In the genomic region with DNA sequence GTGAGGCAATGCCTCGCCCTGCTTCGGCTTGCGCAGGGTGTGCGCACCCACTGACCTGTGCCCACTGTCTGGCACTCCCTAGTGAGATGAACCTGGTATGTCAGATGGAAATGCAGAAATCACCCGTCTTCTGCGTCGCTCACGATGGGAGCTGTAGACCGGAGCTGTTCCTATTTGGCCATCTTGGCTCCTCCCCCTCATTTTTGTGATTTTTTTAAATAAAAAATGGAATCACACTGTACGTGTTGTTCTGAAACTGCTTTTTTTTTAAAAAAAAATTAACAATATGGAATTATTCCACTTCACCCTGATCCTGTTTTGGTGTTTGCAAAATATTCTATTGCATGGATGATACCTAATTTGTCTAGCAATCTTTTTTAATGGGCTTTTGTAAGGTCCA, we compare ENCODE assay signal across 8 cellular contexts.
DNase-seq lines count a peak whose midpoint lies in the region; TF ChIP-seq lines count a peak whose summit lies in the region.
"Not testable (repeated sequence)": the region's sequence is repeated elsewhere in the genome, so short reads cannot be mapped to it uniquely, and the experiment has no call there.

No MANE protein-coding gene starts in this region.

- peaks cover 60% of the 10 kb centered on the region for H3K27me3 Mint-ChIP-seq in endodermal cell (ENCODE audit: insufficient read depth)
- H3K27me3 Mint-ChIP-seq in neural progenitor cell (ENCODE audit: insufficient read depth, low read depth); type B pancreatic cell: not testable (repeated sequence)

- WGBS in endodermal cell (ENCODE audit: insufficient coverage in 1 of 2, insufficient read length in 1 of 2), 2 experiments: 73% methylated on average over 6 to 10 of the region's 10 CpGs

- TF ChIP-seq CTCF in endodermal cell (conservative IDR thresholded peaks at IDR 0.05); neural progenitor cell (IDR thresholded peaks at IDR 0.05); type B pancreatic cell (conservative IDR thresholded peaks at IDR 0.05): not testable (repeated sequence)

- H3K27me3 ChIP-seq in HUES48 (ENCODE audit: control insufficient read depth, insufficient read depth, low read length) (peaks cover 38% of the 10 kb centered on the region), endodermal cell (ENCODE audit: control insufficient read depth, insufficient read depth, low read length, poor library complexity, severe bottlenecking) (peaks cover 22% of the 10 kb centered on the region), neural progenitor cell (peaks cover 16% of the 10 kb centered on the region)

- DNase-seq in DMS53 treated with DMSO at 0.1 percent for 48 hours (lab: John Stamatoyannopoulos, UW; ENCODE audit: unreplicated experiment) (peak; percentile 29), NCI-H748 (lab: John Stamatoyannopoulos, UW; ENCODE audit: unreplicated experiment) (peak; percentile 59), SW480 (ENCODE audit: low spot score) (peak; percentile 67)
- not testable (repeated sequence) for DNase-seq in endodermal cell; neural progenitor cell (ENCODE audit: low spot score); type B pancreatic cell (ENCODE audit: extremely low spot score, unreplicated experiment)

- not testable (repeated sequence) for H3K36me3 Mint-ChIP-seq in endodermal cell (ENCODE audit: low read depth); neural progenitor cell; type B pancreatic cell

- not testable (repeated sequence) for H3K79me2 ChIP-seq in neural progenitor cell (ENCODE audit: low read depth)

- not testable (repeated sequence) for H3K36me3 ChIP-seq in HUES48 (ENCODE audit: control insufficient read depth, insufficient read depth, low read length); endodermal cell (ENCODE audit: control insufficient read depth, insufficient read depth, low read length); neural progenitor cell

- H3K27ac Mint-ChIP-seq in endodermal cell (peak overlapping the region; percentile 80), type B pancreatic cell (peak overlapping the region; percentile 75)
- H3K27ac Mint-ChIP-seq in neural progenitor cell: not testable (repeated sequence)

- H3K4me3 Mint-ChIP-seq in endodermal cell: peak overlapping the region; percentile 62
- not testable (repeated sequence) for H3K4me3 Mint-ChIP-seq in neural progenitor cell
- peak overlapping the region; percentile 77 for H3K4me3 Mint-ChIP-seq in type B pancreatic cell

- not testable (repeated sequence) for H3K4me1 ChIP-seq in HUES48 (ENCODE audit: control insufficient read depth, insufficient read depth, low read length); endodermal cell (ENCODE audit: control insufficient read depth, insufficient read depth, low read length); neural progenitor cell

- not testable (repeated sequence) for H4K20me1 ChIP-seq in neural progenitor cell (ENCODE audit: low read depth)

- not testable (repeated sequence) for H3K9ac ChIP-seq in HUES48 (ENCODE audit: low read depth, low read length); endodermal cell (ENCODE audit: extremely low read depth, low read length, poor library complexity, severe bottlenecking); neural progenitor cell

- not testable (repeated sequence) for H3K27ac ChIP-seq in HUES48 (ENCODE audit: low read depth, low read length); endodermal cell (ENCODE audit: low read depth, low read length); neural progenitor cell

- peaks cover 12% of the 10 kb centered on the region for H3K9me3 Mint-ChIP-seq in endodermal cell
- H3K9me3 Mint-ChIP-seq in neural progenitor cell, type B pancreatic cell: not testable (repeated sequence)

- H2AFZ ChIP-seq in neural progenitor cell (replicated peaks): peak overlapping the region; percentile 90

- H3K4me3 ChIP-seq in HUES48 (ENCODE audit: low read depth, low read length): peak overlapping the region; percentile 48
- H3K4me3 ChIP-seq in endodermal cell (ENCODE audit: low read length): not testable (repeated sequence)
- peak overlapping the region; percentile 24; the same call in 1 of the 2 replicates for H3K4me3 ChIP-seq in iPS-18c (ENCODE audit: insufficient read depth, low read depth, low read length)
- peak overlapping the region; percentile 39 for H3K4me3 ChIP-seq in neural progenitor cell

- not testable (repeated sequence) for H3K9me3 ChIP-seq in HUES48 (ENCODE audit: control insufficient read depth, insufficient read depth, low read length); endodermal cell (ENCODE audit: control insufficient read depth, low read length); iPS-18c (ENCODE audit: control insufficient read depth, insufficient read depth, low read length); neural progenitor cell (ENCODE audit: low read depth)

- peaks cover 17% of the 10 kb centered on the region for H3K4me1 Mint-ChIP-seq in endodermal cell
- not testable (repeated sequence) for H3K4me1 Mint-ChIP-seq in neural progenitor cell; type B pancreatic cell (ENCODE audit: unreplicated experiment)

- peak overlapping the region; percentile 73 for H3K4me2 ChIP-seq in neural progenitor cell

- H3F3A ChIP-seq in neural progenitor cell (ENCODE audit: low read depth): not testable (repeated sequence)
